ENCODE assay signal across 11 cellular contexts in the genomic region with DNA sequence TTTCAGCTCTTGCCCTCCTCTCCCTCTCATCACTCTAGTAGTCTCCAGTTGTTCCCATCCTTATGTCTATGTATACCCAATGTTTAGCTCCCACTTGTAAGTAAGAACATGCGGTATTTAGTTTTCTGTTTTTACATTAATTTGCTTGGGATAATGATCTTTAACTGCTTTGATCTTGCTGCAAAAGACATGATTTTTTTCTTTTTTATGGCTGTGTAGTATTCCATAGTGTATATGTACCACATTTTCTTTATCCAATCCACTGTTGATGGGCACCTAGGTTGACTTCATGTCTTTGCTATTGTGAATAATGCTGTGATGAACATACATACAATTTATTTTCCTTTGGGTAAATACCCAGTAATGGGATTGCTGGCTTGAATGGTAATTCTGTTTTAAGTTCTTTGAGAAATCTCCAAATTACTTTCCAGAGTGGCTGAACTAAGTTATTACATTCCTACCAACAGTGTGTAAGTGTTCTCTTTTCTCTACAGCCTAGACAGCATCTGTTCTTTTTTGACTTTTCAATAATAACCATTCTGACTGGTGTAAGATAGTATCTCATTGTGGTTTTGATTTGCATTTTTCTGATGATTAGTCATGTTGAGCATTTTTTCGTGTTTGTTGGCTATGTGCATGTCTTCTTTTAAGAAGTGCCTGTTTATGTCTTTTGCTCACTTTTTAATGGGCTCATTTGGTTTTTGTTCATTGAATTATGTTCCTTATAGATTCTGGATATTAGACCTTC.
DNase-seq lines count a peak whose midpoint lies in the region; ATAC-seq and TF ChIP-seq lines count a peak whose summit lies in the region.
"Had no signal": no experiment of that assay in that cellular context is flagged by ENCODE, and none has a peak within 500 bp of the region (broad histone marks: within the 10 kb centered on the region; RNA-seq: fewer than 3 reads in every experiment).

No MANE protein-coding gene starts in this region.

- 58 to 62% methylated on average over 2 of the region's 2 CpGs for WGBS in lower leg skin, 2 donors

- no peak for TF ChIP-seq CTCF in lower leg skin (IDR thresholded peaks at IDR 0.05)

- intact Hi-C loops in lower leg skin (cut with DNase I; ENCODE audit: low total_unique reads): no loop called here

- DNase-seq in RPMI7951 (ENCODE audit: low read depth): peak; percentile 94
- DNase-seq in kidney tubule cell (ENCODE audit: low spot score): peak; percentile 24
- no peak for DNase-seq in HK-2 (ENCODE audit: unreplicated experiment)
- DNase-seq in lower leg skin (ENCODE audit: low spot score in 2 of 2): no peak
- DNase-seq in kidney glomerular epithelial cell (lab: John Stamatoyannopoulos, UW): no peak
- no peak for DNase-seq in NCI-H1694 treated with DMSO at 0.1 percent for 48 hours (lab: John Stamatoyannopoulos, UW)
- DNase-seq: NCI-H1417 treated with DMSO at 0.1 percent for 48 hours, retina, thyroid gland had no signal

- ATAC-seq in GM18861 (IDR thresholded peaks at IDR 0.05; ENCODE audit: unreplicated experiment) (peak; percentile 84), HG02610 (IDR thresholded peaks at IDR 0.05; ENCODE audit: unreplicated experiment) (peak; percentile 60)

- no peak overlapping the region for H3K4me3 ChIP-seq in lower leg skin (ENCODE audit: low read depth, poor library complexity, severe bottlenecking)
- H3K4me3 ChIP-seq: thyroid gland had no signal

- no peak for TF ChIP-seq POLR2A in lower leg skin (IDR thresholded peaks at IDR 0.05)

Comparison
In these comparisons a context has a peak if more than half of its experiments do, and no peak if none do; other contexts are left out.
1. DNase-seq: peak in RPMI7951 (single experiment) and kidney tubule cell (single experiment); none in HK-2 (single experiment), lower leg skin (0 of 2), kidney glomerular epithelial cell (single experiment) and NCI-H1694 treated with DMSO at 0.1 percent for 48 hours (single experiment).